ENCODE assay signal across 14 cellular contexts in genomic region chr11:76285397-76285796, GRCh38.
DNase-seq lines count a peak whose midpoint lies in the region; ATAC-seq, FAIRE-seq and TF ChIP-seq lines count a peak whose summit lies in the region.
"Had no signal": no experiment of that assay in that cellular context is flagged by ENCODE, and none has a peak within 500 bp of the region (broad histone marks: within the 10 kb centered on the region; RNA-seq: fewer than 3 reads in every experiment).

No MANE protein-coding gene starts in this region.

- peak; percentile 9 for FAIRE-seq in urothelium cell line (lab: Jason Lieb, UNC)
- FAIRE-seq: A204.1, HepG2 had no signal

- H3K27me3 ChIP-seq in CD4-positive, CD25-positive, alpha-beta regulatory T cell (ENCODE audit: control insufficient read depth, insufficient read depth, low read length): no peaks in the 10 kb centered on the region

- no peaks in the 10 kb centered on the region for H3K27me3 Mint-ChIP-seq in CD4-positive, CD25-positive, alpha-beta regulatory T cell
- peaks cover 6% of the 10 kb centered on the region for H3K27me3 Mint-ChIP-seq in endothelial cell (ENCODE audit: unreplicated experiment)
- H3K27me3 Mint-ChIP-seq in activated T-cell treated with anti-CD3 and anti-CD28 coated beads, Interleukin-2, amount 50 U/mL, for 72 hours (ENCODE audit: low read depth): no peaks in the 10 kb centered on the region
- H3K27me3 Mint-ChIP-seq: B cell had no signal

- no peaks in the 10 kb centered on the region for H3K36me3 Mint-ChIP-seq in CD4-positive, CD25-positive, alpha-beta regulatory T cell
- no peaks in the 10 kb centered on the region for H3K36me3 Mint-ChIP-seq in endothelial cell (ENCODE audit: low read depth, unreplicated experiment)
- no peaks in the 10 kb centered on the region for H3K36me3 Mint-ChIP-seq in activated T-cell treated with anti-CD3 and anti-CD28 coated beads, Interleukin-2, amount 50 U/mL, for 72 hours (ENCODE audit: insufficient read depth in 2 of 2)
- H3K36me3 Mint-ChIP-seq: CD14-positive monocyte had no signal

- H3K9me3 ChIP-seq in CD4-positive, CD25-positive, alpha-beta regulatory T cell (ENCODE audit: control insufficient read depth in 2 of 2, low read length in 2 of 2): no peaks in the 10 kb centered on the region

- peaks cover 0 to 42% (median 15%) of the 10 kb centered on the region in 4 donors for H3K4me1 Mint-ChIP-seq in CD4-positive, CD25-positive, alpha-beta regulatory T cell
- H3K4me1 Mint-ChIP-seq in endothelial cell (ENCODE audit: unreplicated experiment): peaks cover 18% of the 10 kb centered on the region
- peaks cover 18% of the 10 kb centered on the region for H3K4me1 Mint-ChIP-seq in activated T-cell treated with anti-CD3 and anti-CD28 coated beads, Interleukin-2, amount 50 U/mL, for 72 hours (ENCODE audit: low read depth)

- H3K4me3 Mint-ChIP-seq in CD4-positive, CD25-positive, alpha-beta regulatory T cell: no peak overlapping the region
- no peak overlapping the region for H3K4me3 Mint-ChIP-seq in endothelial cell (ENCODE audit: unreplicated experiment)
- peak overlapping the region in 1 of 2 donors; percentile 3 for H3K4me3 Mint-ChIP-seq in activated T-cell treated with anti-CD3 and anti-CD28 coated beads, Interleukin-2, amount 50 U/mL, for 72 hours
- H3K4me3 Mint-ChIP-seq: B cell, CD14-positive monocyte had no signal

- peak overlapping the region in 2 of 3 donors; percentile 91 to 93 for H3K27ac Mint-ChIP-seq in CD4-positive, CD25-positive, alpha-beta regulatory T cell
- H3K27ac Mint-ChIP-seq in endothelial cell (ENCODE audit: unreplicated experiment): peak overlapping the region; percentile 8
- H3K27ac Mint-ChIP-seq in activated T-cell treated with anti-CD3 and anti-CD28 coated beads, Interleukin-2, amount 50 U/mL, for 72 hours: no peak overlapping the region
- H3K27ac Mint-ChIP-seq: B cell had no signal

- H3K4me3 ChIP-seq in CD4-positive, CD25-positive, alpha-beta regulatory T cell (ENCODE audit: low read depth, low read length): no peak overlapping the region
- H3K4me3 ChIP-seq: GM23248 had no signal

- H3K9me3 Mint-ChIP-seq in CD4-positive, CD25-positive, alpha-beta regulatory T cell: no peaks in the 10 kb centered on the region
- H3K9me3 Mint-ChIP-seq in endothelial cell (ENCODE audit: unreplicated experiment): no peaks in the 10 kb centered on the region
- H3K9me3 Mint-ChIP-seq in activated T-cell treated with anti-CD3 and anti-CD28 coated beads, Interleukin-2, amount 50 U/mL, for 72 hours: no peaks in the 10 kb centered on the region

- no peaks in the 10 kb centered on the region for H3K36me3 ChIP-seq in CD4-positive, CD25-positive, alpha-beta regulatory T cell (ENCODE audit: control insufficient read depth, insufficient read depth, low read length)

- H3K4me1 ChIP-seq in CD4-positive, CD25-positive, alpha-beta regulatory T cell (ENCODE audit: control insufficient read depth, insufficient read depth, low read length, poor library complexity, severe bottlenecking): peaks cover 31% of the 10 kb centered on the region

- TF ChIP-seq CTCF in endothelial cell (IDR thresholded peaks at IDR 0.05; ENCODE audit: unreplicated experiment): no peak

- no peak for DNase-seq in CD4-positive, CD25-positive, alpha-beta regulatory T cell
- DNase-seq in NCI-H69 (lab: John Stamatoyannopoulos, UW) (peak; percentile 52), endothelial cell (ENCODE audit: low spot score) (no peak), urothelium cell line (ENCODE audit: low spot score) (no peak), HT-29 (ENCODE audit: low spot score) (no peak)
- no peak for DNase-seq in activated T-cell treated with anti-CD3 and anti-CD28 coated beads, Interleukin-2, amount 50 U/mL, for 72 hours
- DNase-seq: GF-D8, GM23248, H7 had no signal

- ATAC-seq in CD4-positive, CD25-positive, alpha-beta regulatory T cell (ENCODE audit: low read depth in 2 of 2): no peak
- no peak for ATAC-seq in activated T-cell treated with anti-CD3 and anti-CD28 coated beads, Interleukin-2, amount 50 U/mL, for 72 hours (replicated peaks in 1 of 2)
- ATAC-seq in GM21381 (IDR thresholded peaks at IDR 0.05; ENCODE audit: unreplicated experiment): no peak
- ATAC-seq: HepG2 had no signal

- no peak overlapping the region for H3K27ac ChIP-seq in CD4-positive, CD25-positive, alpha-beta regulatory T cell (ENCODE audit: insufficient read depth, low read length, poor library complexity, severe bottlenecking)
- H3K27ac ChIP-seq: GM23248 had no signal
